18 cellular contexts compared by ENCODE assay signal in the genomic region with DNA sequence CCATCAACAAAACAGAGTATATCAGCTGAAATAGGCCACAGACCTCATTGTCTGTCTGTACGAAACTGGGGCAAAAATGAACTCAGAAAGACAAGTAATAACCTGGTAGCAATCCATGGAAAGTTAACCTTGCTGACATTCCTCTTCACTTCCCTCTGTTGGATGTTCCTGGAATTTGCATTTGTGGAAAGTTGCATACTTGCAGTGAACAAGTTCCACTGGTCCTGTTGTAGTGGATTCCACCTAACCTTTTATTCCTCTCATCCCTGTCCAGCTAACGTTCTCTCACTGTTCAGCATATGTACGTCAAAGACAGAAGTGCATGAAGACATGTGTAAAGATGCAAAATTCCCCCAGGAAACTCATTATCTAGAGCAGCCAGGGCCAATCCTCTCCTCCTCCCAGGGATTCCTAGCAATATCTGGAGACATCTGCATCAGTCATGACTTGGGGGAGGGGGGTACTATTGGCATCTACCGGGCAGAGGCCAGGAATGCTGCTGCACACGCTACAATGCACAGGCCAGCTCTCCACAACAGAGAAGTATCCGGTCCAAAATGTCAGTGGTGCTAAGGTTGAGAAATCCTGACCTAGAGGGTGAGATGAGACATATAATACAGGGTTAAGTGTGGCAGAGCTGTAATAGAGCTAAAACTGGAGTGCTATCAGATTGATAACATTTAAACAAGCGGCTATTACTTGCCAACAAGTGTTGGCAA. TPM values are rescaled to one million over a fixed set of nuclear protein-coding genes. Genes with fewer than 3 reads are reported as not detected.
DNase-seq lines count a peak whose midpoint lies in the region; FAIRE-seq and TF ChIP-seq lines count a peak whose summit lies in the region.
"Had no signal": no experiment of that assay in that cellular context is flagged by ENCODE, and none has a peak within 500 bp of the region (broad histone marks: within the 10 kb centered on the region; RNA-seq: fewer than 3 reads in every experiment).

No MANE protein-coding gene starts in this region.

- H3K4ac ChIP-seq in H9 (ENCODE audit: low read depth, low read length): no peak overlapping the region

- H3F3A ChIP-seq in SK-N-SH (replicated peaks; ENCODE audit: insufficient read depth): no peaks in the 10 kb centered on the region

- H3K36me3 Mint-ChIP-seq in glutamatergic neuron (ENCODE audit: unreplicated experiment): peaks cover 8% of the 10 kb centered on the region
- peaks cover 0 to 44% (median 8%) of the 10 kb centered on the region in 3 experiments; a peak in 6 of 7 replicates for H3K36me3 Mint-ChIP-seq in H9 (ENCODE audit: insufficient read depth in 1 of 3, low read depth in 3 of 3)

- H3K79me1 ChIP-seq in H9 (ENCODE audit: insufficient read depth, low read depth, low read length, poor library complexity, severe bottlenecking): no peaks in the 10 kb centered on the region

- no peak overlapping the region for H3K14ac ChIP-seq in H9 (ENCODE audit: insufficient read depth, low read length)

- no peak overlapping the region for H3K9ac ChIP-seq in keratinocyte (ENCODE audit: control insufficient read depth, extremely low read depth, insufficient read depth, low read length)
- H3K9ac ChIP-seq in H9 (ENCODE audit: extremely low read depth, insufficient read length, low read length): no peak overlapping the region
- no peak overlapping the region for H3K9ac ChIP-seq in SK-N-SH

- H3K36me3 ChIP-seq in esophagus muscularis mucosa (no peaks in the 10 kb centered on the region), keratinocyte (ENCODE audit: control insufficient read depth in 2 of 2, extremely low read depth in 1 of 2, insufficient read depth in 2 of 2, low read length in 2 of 2) (peaks cover 0 to 13% of the 10 kb centered on the region in 2 experiments), SK-N-SH (replicated peaks in 1 of 2; ENCODE audit: control insufficient read depth in 1 of 2, insufficient read depth in 2 of 2, low read length in 1 of 2) (no peaks in the 10 kb centered on the region)
- H3K36me3 ChIP-seq: SJCRH30, upper lobe of right lung had no signal

- no peak overlapping the region for H2AFZ ChIP-seq in keratinocyte (ENCODE audit: control insufficient read depth, low read length)
- no peak overlapping the region for H2AFZ ChIP-seq in H9 (ENCODE audit: low read length)
- H2AFZ ChIP-seq in SK-N-SH (ENCODE audit: low read depth): no peak overlapping the region

- H3T11ph ChIP-seq in H9 (ENCODE audit: low read length): no peak overlapping the region

- TF ChIP-seq EP300 in esophagus muscularis mucosa (IDR thresholded peaks at IDR 0.05) (no peak), SK-N-SH (IDR thresholded peaks at IDR 0.05; ENCODE audit: borderline replicate concordance in 1 of 2, low read depth in 1 of 2, low read length in 1 of 2) (no peak)

- H3K9me2 ChIP-seq in SK-N-SH: no peaks in the 10 kb centered on the region

- H3K23me2 ChIP-seq in H9 (ENCODE audit: insufficient read length, low read depth, low read length, poor library complexity, severe bottlenecking): no peaks in the 10 kb centered on the region

- TF ChIP-seq POLR2A in esophagus muscularis mucosa (IDR thresholded peaks at IDR 0.05; ENCODE audit: low read depth): no peak

- no peak for TF ChIP-seq RAD21 in SK-N-SH (IDR thresholded peaks at IDR 0.05; ENCODE audit: low read length)

- H3K56ac ChIP-seq in H9 (ENCODE audit: insufficient read length, low read depth, low read length): no peak overlapping the region

- 65% methylated on average over 6 of the region's 7 CpGs for WGBS in esophagus muscularis mucosa
- no CpG with 5 or more reads among the region's 7 CpGs for WGBS in H9 (ENCODE audit: extremely low coverage, insufficient read length, low lambda C conversion rate)
- WGBS in SK-N-SH (ENCODE audit: low lambda C conversion rate): 29% methylated on average over 7 of the region's 7 CpGs

- H3K4me1 Mint-ChIP-seq in glutamatergic neuron (ENCODE audit: low read depth, unreplicated experiment) (peaks cover under 1% of the 10 kb centered on the region), H9 (peaks cover 0 to 5% of the 10 kb centered on the region in 2 experiments; a peak in 2 of 4 replicates)

- H3K27me3 Mint-ChIP-seq in glutamatergic neuron (ENCODE audit: unreplicated experiment) (no peaks in the 10 kb centered on the region), H9 (ENCODE audit: low read depth) (peaks cover 5% of the 10 kb centered on the region; the same call in 1 of the 2 replicates)

- H3K9me3 Mint-ChIP-seq in glutamatergic neuron (ENCODE audit: unreplicated experiment) (no peaks in the 10 kb centered on the region), H9 (peaks cover 7 to 9% of the 10 kb centered on the region in 2 experiments; a peak in 4 of 5 replicates)

- no peak overlapping the region for H2BK12ac ChIP-seq in H9 (ENCODE audit: insufficient read length, low read depth, low read length)

- H4K5ac ChIP-seq in H9 (ENCODE audit: insufficient read length, low read depth, low read length): no peak overlapping the region

- H3K4me3 ChIP-seq in LNCaP clone FGC (ENCODE audit: low read depth, low read length) (no peak overlapping the region), esophagus muscularis mucosa (no peak overlapping the region), keratinocyte (ENCODE audit: control insufficient read depth in 2 of 3, extremely low read depth in 1 of 3, insufficient read depth in 2 of 3, low read depth in 1 of 3, low read length in 3 of 3) (no peak overlapping the region), SK-N-SH (ENCODE audit: low read depth in 2 of 2, low read length in 1 of 2) (no peak overlapping the region)
- H3K4me3 ChIP-seq: SJCRH30, skin epidermis, upper lobe of right lung had no signal

- TF ChIP-seq CTCF in AG09319 (IDR thresholded peaks at IDR 0.05; ENCODE audit: low read depth, low read length) (no peak), LNCaP clone FGC (IDR thresholded peaks at IDR 0.05; ENCODE audit: control insufficient read depth, extremely low read depth, insufficient read depth) (peak; percentile 25; the same call in 1 of the 2 replicates), esophagus muscularis mucosa (IDR thresholded peaks at IDR 0.05) (no peak), keratinocyte (optimal IDR thresholded peaks at IDR 0.05 in 1 of 3, IDR thresholded peaks at IDR 0.05 in 1 of 3, conservative IDR thresholded peaks at IDR 0.05 in 1 of 3; ENCODE audit: extremely low read depth in 1 of 3, insufficient read depth in 2 of 3, low read length in 3 of 3) (peak; percentile 11 to 32 (median 27)), glutamatergic neuron (IDR thresholded peaks at IDR 0.05; ENCODE audit: partially characterized antibody, unreplicated experiment) (no peak), H9 (conservative IDR thresholded peaks at IDR 0.05) (no peak), SK-N-SH (IDR thresholded peaks at IDR 0.05) (no peak)

- H3K4me2 ChIP-seq in keratinocyte (ENCODE audit: control insufficient read depth, extremely low read depth, insufficient read depth, low read depth, low read length) (no peak overlapping the region), H9 (ENCODE audit: insufficient read depth, insufficient read length, low read length) (no peak overlapping the region), SK-N-SH (no peak overlapping the region)

- POLR2A ChIA-PET in SK-N-SH (lab: Yijun Ruan, JAX): no interaction called here

- DNase-seq in AG09319 (ENCODE audit: extremely low read depth, low read depth) (peak; percentile 18), LNCaP clone FGC (ENCODE audit: low read depth) (no peak), esophagus muscularis mucosa (ENCODE audit: extremely low spot score) (peak; percentile 68), keratinocyte (ENCODE audit: low read depth, low spot score) (no peak), glutamatergic neuron (no peak), H9 (no peak), SK-N-SH (no peak)
- DNase-seq in effector CD8-positive, alpha-beta T cell (lab: John Stamatoyannopoulos, UW): no peak
- DNase-seq: activated CD4-positive, alpha-beta T cell treated with anti-CD3 and anti-CD28 coated beads for 4 hours; activated naive CD4-positive, alpha-beta T cell treated with anti-CD3 and anti-CD28 coated beads, Interleukin-2, amount 50 U/mL, for 16 hours; activated T-cell treated with anti-CD3 and anti-CD28 coated beads for 4 hours; effector CD4-positive, alpha-beta T cell; NCI-H1417; SJCRH30; stimulated activated naive CD4-positive, alpha-beta T cell; T-helper 9 cell; upper lobe of right lung had no signal

- no peak overlapping the region for H2AK5ac ChIP-seq in H9 (ENCODE audit: insufficient read length, low read length)

- no peak overlapping the region for H2BK120ac ChIP-seq in H9 (ENCODE audit: low read depth, low read length, poor library complexity, severe bottlenecking)

- H4K20me1 ChIP-seq in keratinocyte (ENCODE audit: control insufficient read depth, extremely low read depth, insufficient read depth, low read length): no peaks in the 10 kb centered on the region
- H4K20me1 ChIP-seq in H9 (ENCODE audit: control insufficient read depth, insufficient read depth, insufficient read length): no peaks in the 10 kb centered on the region
- no peaks in the 10 kb centered on the region for H4K20me1 ChIP-seq in SK-N-SH (ENCODE audit: insufficient read depth)

- H3K18ac ChIP-seq in H9 (ENCODE audit: insufficient read length, low read depth, low read length): no peak overlapping the region

- peak; percentile 86 for FAIRE-seq in keratinocyte (lab: Jason Lieb, UNC)

- H3K27ac ChIP-seq in esophagus muscularis mucosa (replicated peaks in 1 of 4): no peak overlapping the region
- no peak overlapping the region for H3K27ac ChIP-seq in keratinocyte (ENCODE audit: control insufficient read depth, insufficient read depth, low read length)
- no peak overlapping the region for H3K27ac ChIP-seq in H9 (ENCODE audit: insufficient read length, low read depth, low read length)
- H3K27ac ChIP-seq in SK-N-SH (ENCODE audit: low read depth in 2 of 2, low read length in 1 of 2): no peak overlapping the region
- H3K27ac ChIP-seq: SJCRH30, skin epidermis, upper lobe of right lung had no signal

- no peak overlapping the region for H3K23ac ChIP-seq in H9 (ENCODE audit: insufficient read length, low read depth, low read length)

- H4K8ac ChIP-seq in H9 (replicated peaks; ENCODE audit: insufficient read length, low read depth, low read length): no peak overlapping the region

- H3K4me3 Mint-ChIP-seq in glutamatergic neuron (ENCODE audit: unreplicated experiment) (no peak overlapping the region), H9 (no peak overlapping the region)

- CTCF ChIA-PET in SK-N-SH (lab: Yijun Ruan, JAX): interaction anchor here (1.6 kb wide), 1 partner anchor 375 kb away, joined by 4 read pairs; a partner anchor contains a TSS

- intact Hi-C loops in esophagus muscularis mucosa (cut with DNase I): no loop called here

- no peak overlapping the region for H2BK20ac ChIP-seq in H9 (ENCODE audit: low read depth, low read length, poor library complexity, severe bottlenecking)

- H3K27ac Mint-ChIP-seq in glutamatergic neuron (ENCODE audit: unreplicated experiment) (no peak overlapping the region), H9 (no peak overlapping the region)

- H3K9me3 ChIP-seq in esophagus muscularis mucosa (peaks cover 0 to 6% (median 0%) of the 10 kb centered on the region in 4 donors), keratinocyte (ENCODE audit: control insufficient read depth, low read depth, low read length) (no peaks in the 10 kb centered on the region), H9 (ENCODE audit: control insufficient read depth, low read depth, low read length) (no peaks in the 10 kb centered on the region), SK-N-SH (no peaks in the 10 kb centered on the region)
- H3K9me3 ChIP-seq: SJCRH30, upper lobe of right lung had no signal

- no peak overlapping the region for H4K91ac ChIP-seq in H9 (ENCODE audit: insufficient read length, low read depth, low read length)

- dilution Hi-C loops in keratinocyte (cut with MboI; ENCODE audit: extremely low pct_ligation_motif_present, low sequenced_read_pairs): no loop called here

- H3K4me1 ChIP-seq in esophagus muscularis mucosa: peaks cover 0 to 8% (median 0%) of the 10 kb centered on the region in 4 donors
- H3K4me1 ChIP-seq in keratinocyte (ENCODE audit: control insufficient read depth, extremely low read depth, insufficient read depth, low read length): peaks cover 61% of the 10 kb centered on the region
- no peaks in the 10 kb centered on the region for H3K4me1 ChIP-seq in H9 (ENCODE audit: insufficient read depth, low read length)
- H3K4me1 ChIP-seq in SK-N-SH (ENCODE audit: control insufficient read depth in 1 of 2, insufficient read depth in 2 of 2, low read depth in 1 of 2, low read length in 1 of 2): no peaks in the 10 kb centered on the region
- H3K4me1 ChIP-seq: SJCRH30, upper lobe of right lung had no signal

- H3K9me1 ChIP-seq in keratinocyte (ENCODE audit: control insufficient read depth, extremely low read depth, insufficient read depth, low read length): peaks cover 2% of the 10 kb centered on the region

- no peak overlapping the region for H2BK5ac ChIP-seq in H9 (ENCODE audit: insufficient read length, low read length)

- no peak overlapping the region for H2BK15ac ChIP-seq in H9 (ENCODE audit: low read depth, low read length)

- peaks cover 74% of the 10 kb centered on the region for H3K79me2 ChIP-seq in keratinocyte (ENCODE audit: control insufficient read depth, insufficient read depth, low read length)
- H3K79me2 ChIP-seq in H9 (ENCODE audit: insufficient read depth, low read length): no peaks in the 10 kb centered on the region
- no peaks in the 10 kb centered on the region for H3K79me2 ChIP-seq in SK-N-SH (ENCODE audit: insufficient read depth)

- no peaks in the 10 kb centered on the region for H3K27me3 ChIP-seq in esophagus muscularis mucosa
- no peaks in the 10 kb centered on the region for H3K27me3 ChIP-seq in keratinocyte (ENCODE audit: control insufficient read depth, extremely low read depth, insufficient read depth, low read length)
- H3K27me3 ChIP-seq in H9 (ENCODE audit: insufficient read depth, low read length): no peaks in the 10 kb centered on the region
- H3K27me3 ChIP-seq in SK-N-SH (ENCODE audit: insufficient read depth): no peaks in the 10 kb centered on the region; the same call in 1 of the 2 replicates
- H3K27me3 ChIP-seq: SJCRH30, upper lobe of right lung had no signal

RNA-seq across cellular contexts. Expression of a gene that starts 8.2 kb away (rescaled TPM):
- total RNA-seq in esophagus muscularis mucosa (under 1 TPM in 2 of 4 donors, not detected in 2; 0.19 to 0.33 TPM), glutamatergic neuron (ENCODE audit: unreplicated experiment) (14.0 TPM), H9 (2021) (2.5 and 3.0 TPM in 2 replicates)
- polyA plus RNA-seq in keratinocyte (39.2 to 43.2 TPM (median 42.1 TPM) in 3 replicates), SK-N-SH (2012; rRNA removed) (0.08 and 0.11 TPM in 2 replicates)
- polyA plus RNA-seq in keratinocyte (2011; ENCODE audit: low read depth): 25.1 TPM
- polyA plus RNA-seq in keratinocyte (2011; cell fraction: cytosol; rRNA removed): 24.8 and 26.5 TPM in 2 replicates
- polyA plus RNA-seq in keratinocyte (2011; cell fraction: nucleus; rRNA removed): 38.1 and 38.7 TPM in 2 replicates
- polyA plus RNA-seq in keratinocyte (2012; ENCODE audit: low replicate concordance): 17.9 and 23.4 TPM in 2 replicates
- polyA minus RNA-seq in keratinocyte: 57.2 to 133 TPM (median 85.3 TPM) in 3 replicates
- 64.3 TPM for polyA minus RNA-seq in keratinocyte (2011; cell fraction: cytosol; rRNA and poly(A)+ RNA removed)
- 33.9 and 57.2 TPM in 2 replicates for polyA minus RNA-seq in keratinocyte (2011; cell fraction: nucleus; rRNA and poly(A)+ RNA removed)
- 0.08 and 0.25 TPM in 2 replicates for polyA plus RNA-seq in SK-N-SH (2012; cell fraction: cytosol; rRNA removed)
- polyA plus RNA-seq in SK-N-SH (2012; cell fraction: nucleus; rRNA removed): not detected in 2 replicates

Comparison
In these comparisons a context has a peak if more than half of its experiments do, and no peak if none do; other contexts are left out.
1. DNase-seq: peak in AG09319 (single experiment) and esophagus muscularis mucosa (single experiment); none in LNCaP clone FGC (single experiment), keratinocyte (single experiment), glutamatergic neuron (single experiment), H9 (single experiment), SK-N-SH (single experiment) and effector CD8-positive, alpha-beta T cell (single experiment).
2. CTCF ChIP-seq: peak in LNCaP clone FGC (single experiment) and keratinocyte (3 of 3); none in AG09319 (single experiment), esophagus muscularis mucosa (0 of 3), glutamatergic neuron (single experiment), H9 (single experiment) and SK-N-SH (single experiment).